In the genomic region with DNA sequence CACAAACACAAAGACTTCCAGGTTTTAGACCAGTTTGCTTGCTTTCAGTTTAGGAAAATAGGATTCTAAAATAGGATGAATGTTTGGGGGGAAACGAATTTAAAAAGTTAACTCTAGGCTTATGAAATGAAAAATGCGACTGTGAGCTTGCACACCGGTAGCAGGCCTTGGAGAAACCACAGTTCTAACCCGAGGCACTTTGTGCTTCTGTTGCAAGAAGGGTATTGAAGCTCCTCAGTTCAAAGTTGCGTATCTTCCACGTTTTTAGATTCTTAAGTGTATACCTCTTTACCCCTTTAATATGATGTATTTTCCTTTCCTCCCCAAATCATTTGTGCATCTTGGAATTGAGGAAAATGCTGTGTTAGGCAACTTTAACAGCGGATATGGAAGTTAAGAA, we compare ENCODE assay signal across 10 cellular contexts. TPM values are rescaled to one million over a fixed set of nuclear protein-coding genes. Genes with fewer than 3 reads are reported as not detected.
A peak's percentile ranks its signal among the peaks of the same experiment; 100 is the strongest.
DNase-seq lines count a peak whose midpoint lies in the region; ATAC-seq and TF ChIP-seq lines count a peak whose summit lies in the region.
"Had no signal": no experiment of that assay in that cellular context is flagged by ENCODE, and none has a peak within 500 bp of the region (broad histone marks: within the 10 kb centered on the region; RNA-seq: fewer than 3 reads in every experiment).

No MANE protein-coding gene starts in this region.

- H3K36me3 Mint-ChIP-seq in activated naive CD4-positive, alpha-beta T cell treated with anti-CD3 and anti-CD28 coated beads, Interleukin-2, amount 10 ng/mL, durations not matched to agents 7 days and 5 days: peaks cover 56% of the 10 kb centered on the region
- peaks cover 65% of the 10 kb centered on the region for H3K36me3 Mint-ChIP-seq in activated T-helper 2 cell treated with anti-CD3 and anti-CD28 coated beads, Interferon-gamma antibody, Interleukin-2, Interleukin-4, amounts not matched to agents 10 μg/mL and 5 μg/mL and 100 μg/mL, durations not matched to agents 14 hours and 24 hours and 36 hours (ENCODE audit: low read depth)
- peaks cover 47% of the 10 kb centered on the region for H3K36me3 Mint-ChIP-seq in type B pancreatic cell

- intact Hi-C loops in activated T-helper 2 cell treated with anti-CD3 and anti-CD28 coated beads, Interferon-gamma antibody, Interleukin-2, Interleukin-4, amounts not matched to agents 10 μg/mL and 5 μg/mL and 100 μg/mL, durations not matched to agents 14 hours and 24 hours and 36 hours (cut with micrococcal nuclease): loop anchor here (2.0 to 10.0 kb wide), 3 partner anchors 129 to 431 kb away; partner anchors contain the start of genes CRYZL1 and ITSN1

- peak; percentile 37 for DNase-seq in activated naive CD4-positive, alpha-beta T cell treated with anti-CD3 and anti-CD28 coated beads, Interleukin-2, amount 10 ng/mL, durations not matched to agents 7 days and 5 days
- no peak for DNase-seq in activated naive CD4-positive, alpha-beta T cell treated with anti-CD3 and anti-CD28 coated beads, Interleukin-2, amount 50 U/mL, for 16 hours
- no peak for DNase-seq in activated T-helper 2 cell treated with anti-CD3 and anti-CD28 coated beads, Interferon-gamma antibody, Interleukin-2, Interleukin-4, amounts not matched to agents 10 μg/mL and 5 μg/mL and 100 μg/mL, durations not matched to agents 14 hours and 24 hours and 36 hours (ENCODE audit: low spot score)
- peak; percentile 23 for DNase-seq in kidney tubule cell (ENCODE audit: low spot score)
- DNase-seq in type B pancreatic cell (ENCODE audit: extremely low spot score, unreplicated experiment): no peak
- DNase-seq in D341Med (ENCODE audit: low spot score): no peak
- DNase-seq in NCI-H446 treated with DMSO at 0.1 percent for 48 hours (lab: John Stamatoyannopoulos, UW): no peak
- DNase-seq: COR-L47, KG1 had no signal

- TF ChIP-seq CTCF in type B pancreatic cell (conservative IDR thresholded peaks at IDR 0.05): no peak

- no peak for ATAC-seq in GM21737 (IDR thresholded peaks at IDR 0.05; ENCODE audit: unreplicated experiment)

- peak overlapping the region; percentile 70 for H3K27ac Mint-ChIP-seq in activated naive CD4-positive, alpha-beta T cell treated with anti-CD3 and anti-CD28 coated beads, Interleukin-2, amount 10 ng/mL, durations not matched to agents 7 days and 5 days
- H3K27ac Mint-ChIP-seq in activated T-helper 2 cell treated with anti-CD3 and anti-CD28 coated beads, Interferon-gamma antibody, Interleukin-2, Interleukin-4, amounts not matched to agents 10 μg/mL and 5 μg/mL and 100 μg/mL, durations not matched to agents 14 hours and 24 hours and 36 hours: peak overlapping the region; percentile 89
- peak overlapping the region; percentile 53 for H3K27ac Mint-ChIP-seq in type B pancreatic cell

- no peaks in the 10 kb centered on the region for H3K9me3 Mint-ChIP-seq in activated naive CD4-positive, alpha-beta T cell treated with anti-CD3 and anti-CD28 coated beads, Interleukin-2, amount 10 ng/mL, durations not matched to agents 7 days and 5 days
- H3K9me3 Mint-ChIP-seq in activated T-helper 2 cell treated with anti-CD3 and anti-CD28 coated beads, Interferon-gamma antibody, Interleukin-2, Interleukin-4, amounts not matched to agents 10 μg/mL and 5 μg/mL and 100 μg/mL, durations not matched to agents 14 hours and 24 hours and 36 hours: no peaks in the 10 kb centered on the region
- H3K9me3 Mint-ChIP-seq in type B pancreatic cell: no peaks in the 10 kb centered on the region

- H3K4me1 Mint-ChIP-seq in activated naive CD4-positive, alpha-beta T cell treated with anti-CD3 and anti-CD28 coated beads, Interleukin-2, amount 10 ng/mL, durations not matched to agents 7 days and 5 days: peaks cover 71% of the 10 kb centered on the region
- H3K4me1 Mint-ChIP-seq in activated T-helper 2 cell treated with anti-CD3 and anti-CD28 coated beads, Interferon-gamma antibody, Interleukin-2, Interleukin-4, amounts not matched to agents 10 μg/mL and 5 μg/mL and 100 μg/mL, durations not matched to agents 14 hours and 24 hours and 36 hours (ENCODE audit: low read depth): peaks cover 67% of the 10 kb centered on the region
- peaks cover 55% of the 10 kb centered on the region for H3K4me1 Mint-ChIP-seq in type B pancreatic cell (ENCODE audit: unreplicated experiment)

- H3K4me3 Mint-ChIP-seq in activated naive CD4-positive, alpha-beta T cell treated with anti-CD3 and anti-CD28 coated beads, Interleukin-2, amount 10 ng/mL, durations not matched to agents 7 days and 5 days: peak overlapping the region; percentile 91
- H3K4me3 Mint-ChIP-seq in activated T-helper 2 cell treated with anti-CD3 and anti-CD28 coated beads, Interferon-gamma antibody, Interleukin-2, Interleukin-4, amounts not matched to agents 10 μg/mL and 5 μg/mL and 100 μg/mL, durations not matched to agents 14 hours and 24 hours and 36 hours (ENCODE audit: low read depth): peak overlapping the region; percentile 95
- peak overlapping the region; percentile 94 for H3K4me3 Mint-ChIP-seq in type B pancreatic cell

- peaks cover 6% of the 10 kb centered on the region for H3K27me3 Mint-ChIP-seq in activated naive CD4-positive, alpha-beta T cell treated with anti-CD3 and anti-CD28 coated beads, Interleukin-2, amount 10 ng/mL, durations not matched to agents 7 days and 5 days
- H3K27me3 Mint-ChIP-seq in activated T-helper 2 cell treated with anti-CD3 and anti-CD28 coated beads, Interferon-gamma antibody, Interleukin-2, Interleukin-4, amounts not matched to agents 10 μg/mL and 5 μg/mL and 100 μg/mL, durations not matched to agents 14 hours and 24 hours and 36 hours (ENCODE audit: low read depth): no peaks in the 10 kb centered on the region
- no peaks in the 10 kb centered on the region for H3K27me3 Mint-ChIP-seq in type B pancreatic cell

- CTCF ChIA-PET in activated naive CD4-positive, alpha-beta T cell treated with anti-CD3 and anti-CD28 coated beads, Interleukin-2, amount 10 ng/mL, durations not matched to agents 7 days and 5 days (lab: Charles Lee): interaction anchor here (0.5 to 5.4 kb wide), 8 partner anchors 13 to 272 kb away, joined by 3 to 36 read pairs (median 3); no protein-coding TSS in a partner anchor

RNA-seq across cellular contexts. Expression of gene MRPS6, which starts 2.4 kb away (rescaled TPM):
- 117 and 120 TPM in 2 replicates for total RNA-seq in activated T-helper 2 cell treated with anti-CD3 and anti-CD28 coated beads, Interferon-gamma antibody, Interleukin-2, Interleukin-4, amounts not matched to agents 10 μg/mL and 5 μg/mL and 100 μg/mL, durations not matched to agents 14 hours and 24 hours and 36 hours
- 40.7 and 74.8 TPM in 2 replicates for total RNA-seq in type B pancreatic cell (ENCODE audit: low replicate concordance)

RNA-seq across cellular contexts. Expression of gene SLC5A3, which starts 2.4 kb away (rescaled TPM):
- total RNA-seq in activated T-helper 2 cell treated with anti-CD3 and anti-CD28 coated beads, Interferon-gamma antibody, Interleukin-2, Interleukin-4, amounts not matched to agents 10 μg/mL and 5 μg/mL and 100 μg/mL, durations not matched to agents 14 hours and 24 hours and 36 hours: 41.0 and 41.2 TPM in 2 replicates
- 11.9 and 28.8 TPM in 2 replicates for total RNA-seq in type B pancreatic cell (ENCODE audit: low replicate concordance)

Comparison
In these comparisons a context has a peak if more than half of its experiments do, and no peak if none do; other contexts are left out.
1. DNase-seq: peak in activated naive CD4-positive, alpha-beta T cell treated with anti-CD3 and anti-CD28 coated beads, Interleukin-2, amount 10 ng/mL, durations not matched to agents 7 days and 5 days (single experiment) and kidney tubule cell (single experiment); none in activated naive CD4-positive, alpha-beta T cell treated with anti-CD3 and anti-CD28 coated beads, Interleukin-2, amount 50 U/mL, for 16 hours (single experiment), activated T-helper 2 cell treated with anti-CD3 and anti-CD28 coated beads, Interferon-gamma antibody, Interleukin-2, Interleukin-4, amounts not matched to agents 10 μg/mL and 5 μg/mL and 100 μg/mL, durations not matched to agents 14 hours and 24 hours and 36 hours (single experiment), type B pancreatic cell (single experiment), D341Med (single experiment) and NCI-H446 treated with DMSO at 0.1 percent for 48 hours (single experiment).
2. Peak in every context shown above with its lines, with median percentiles within 50 percentile points of each other: H3K27ac Mint-ChIP-seq and H3K4me3 Mint-ChIP-seq.